ENCODE assay signal across 19 cellular contexts in the genomic region with DNA sequence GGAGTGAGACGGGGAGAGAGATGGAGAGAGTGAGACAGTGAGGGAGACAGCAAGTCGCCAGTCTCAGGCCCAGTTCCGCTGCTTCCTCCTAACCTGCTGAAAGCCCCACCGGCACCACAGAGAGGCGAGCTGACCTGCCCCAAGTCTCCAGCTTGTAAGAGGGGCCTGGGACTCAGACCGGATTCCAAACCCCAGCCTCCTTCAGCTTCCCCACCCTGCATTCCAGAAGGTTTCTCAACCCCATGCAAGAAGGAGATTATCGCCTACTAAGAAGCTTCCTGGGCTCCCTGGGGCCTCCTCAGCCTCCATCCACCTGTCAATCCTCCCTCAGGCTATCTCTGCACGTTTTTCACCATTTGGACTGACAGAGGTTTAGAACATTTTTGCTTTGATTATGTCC.
A peak's percentile ranks its signal among the peaks of the same experiment; 100 is the strongest.
DNase-seq lines count a peak whose midpoint lies in the region; ATAC-seq, FAIRE-seq and TF ChIP-seq lines count a peak whose summit lies in the region.
"Had no signal": no experiment of that assay in that cellular context is flagged by ENCODE, and none has a peak within 500 bp of the region (broad histone marks: within the 10 kb centered on the region; RNA-seq: fewer than 3 reads in every experiment).

No MANE protein-coding gene starts in this region.

- no peak overlapping the region for H3K18ac ChIP-seq in H1 (ENCODE audit: extremely low read depth, low read length)

- H3K9me3 ChIP-seq in H1 (ENCODE audit: insufficient read depth in 2 of 2, low read depth in 1 of 2, low read length in 1 of 2) = no peaks in the 10 kb centered on the region
- H3K9me3 ChIP-seq in aorta (ENCODE audit: control insufficient read depth, low read length) = peaks cover 1% of the 10 kb centered on the region
- H3K9me3 ChIP-seq: BLaER1 treated with 17β-estradiol and CSF1 and Interleukin-3, amounts not matched to agents 10 nM and 100 nM had no signal

- no peak overlapping the region for H3K9ac ChIP-seq in H1 (replicated peaks in 1 of 4; ENCODE audit: extremely low read depth in 1 of 4, low read depth in 3 of 4, low read length in 3 of 4)
- H3K9ac ChIP-seq: BLaER1 treated with 17β-estradiol and CSF1 and Interleukin-3, amounts not matched to agents 10 nM and 100 nM had no signal

- H3K27ac ChIP-seq in H1 (ENCODE audit: low read depth, low read length) (no peak overlapping the region), aorta (ENCODE audit: low read depth in 1 of 2, low read length in 2 of 2) (no peak overlapping the region)
- H3K27ac ChIP-seq: BLaER1 treated with 17β-estradiol and CSF1 and Interleukin-3, amounts not matched to agents 10 nM and 100 nM; PC-9; RWPE1 had no signal

- TF ChIP-seq POLR2A in H1 (IDR thresholded peaks at IDR 0.05; ENCODE audit: control extremely low read depth in 1 of 2, low read depth in 2 of 2, low read length in 2 of 2) = no peak

- H3K27me3 ChIP-seq in H1 (replicated peaks in 1 of 4; ENCODE audit: control insufficient read depth in 3 of 4, extremely low read depth in 1 of 4, insufficient read depth in 3 of 4, low read length in 3 of 4) (no peaks in the 10 kb centered on the region), aorta (ENCODE audit: control insufficient read depth in 1 of 2, insufficient read depth in 2 of 2, low read length in 1 of 2) (no peaks in the 10 kb centered on the region)

- H4K20me1 ChIP-seq in H1 (replicated peaks in 1 of 2; ENCODE audit: control insufficient read depth in 1 of 2, insufficient read depth in 2 of 2, low read length in 2 of 2) = no peaks in the 10 kb centered on the region
- H4K20me1 ChIP-seq: BLaER1 treated with 17β-estradiol and CSF1 and Interleukin-3, amounts not matched to agents 10 nM and 100 nM had no signal

- no peaks in the 10 kb centered on the region for H3K23me2 ChIP-seq in H1 (ENCODE audit: low read depth, low read length)

- no peak overlapping the region for H2BK12ac ChIP-seq in H1 (ENCODE audit: low read depth, low read length)

- POLR2A ChIA-PET in H1 (lab: Charles Lee; ENCODE audit: partially characterized antibody) = no interaction called here

- H3K4ac ChIP-seq in H1 (replicated peaks; ENCODE audit: insufficient read length, low read depth, low read length) = no peak overlapping the region

- no peak overlapping the region for H3K4me2 ChIP-seq in H1 (ENCODE audit: insufficient read depth in 1 of 2, low read depth in 2 of 2, low read length in 2 of 2)
- H3K4me2 ChIP-seq: BLaER1 treated with 17β-estradiol and CSF1 and Interleukin-3, amounts not matched to agents 10 nM and 100 nM; PC-9 had no signal

- no peak for TF ChIP-seq EP300 in H1 (IDR thresholded peaks at IDR 0.05; ENCODE audit: borderline replicate concordance in 1 of 2, low read depth in 2 of 2, low read length in 2 of 2)

- H3K27ac Mint-ChIP-seq in mesothelial cell of epicardium = peak overlapping the region; percentile 87
- H3K27ac Mint-ChIP-seq: CD8-positive, alpha-beta memory T cell had no signal

- WGBS in H1 (ENCODE audit: extremely low coverage in 1 of 2, insufficient coverage in 1 of 2, insufficient read length in 1 of 2, insufficient replicate concordance in 2 of 2, low coverage in 1 of 2, low lambda C conversion rate in 2 of 2, missing lambda C conversion rate in 1 of 2), 2 experiments = 90 to 100% methylated on average over 1 to 8 of the region's 8 CpGs
- 59 to 69% methylated on average over 8 of the region's 8 CpGs for WGBS in aorta, 2 donors

- H2AK5ac ChIP-seq in H1 (ENCODE audit: low read depth, low read length) = no peak overlapping the region

- no peak overlapping the region for H3K56ac ChIP-seq in H1 (replicated peaks; ENCODE audit: insufficient read length, low read depth, low read length)

- peak; percentile 15 for ATAC-seq in aorta (ENCODE audit: low FRiP score)
- ATAC-seq: HepG2 had no signal

- peaks cover 0 to 15% (median 8%) of the 10 kb centered on the region in 4 experiments; a peak in 4 of 7 replicates for H3K4me1 ChIP-seq in H1 (replicated peaks in 1 of 4; ENCODE audit: control insufficient read depth in 3 of 4, insufficient read depth in 4 of 4, low read length in 3 of 4)
- H3K4me1 ChIP-seq in aorta (ENCODE audit: control insufficient read depth in 1 of 2, insufficient read depth in 2 of 2, low read length in 2 of 2) = no peaks in the 10 kb centered on the region

- no peak for TF ChIP-seq CTCF in H1 (IDR thresholded peaks at IDR 0.05; ENCODE audit: control extremely low read depth in 1 of 3, insufficient read depth in 1 of 3, low read depth in 1 of 3, low read length in 3 of 3)
- no peak for TF ChIP-seq CTCF in mesothelial cell of epicardium (IDR thresholded peaks at IDR 0.05; ENCODE audit: unreplicated experiment)

- no peak overlapping the region for H3K23ac ChIP-seq in H1 (ENCODE audit: insufficient read length)

- no peaks in the 10 kb centered on the region for H3K27me3 Mint-ChIP-seq in mesothelial cell of epicardium (ENCODE audit: low read depth)

- no peaks in the 10 kb centered on the region for H3K9me3 Mint-ChIP-seq in mesothelial cell of epicardium
- H3K9me3 Mint-ChIP-seq: CD8-positive, alpha-beta memory T cell had no signal

- H2BK5ac ChIP-seq in H1 (ENCODE audit: low read depth, low read length) = 0 out of 2 replicates have a peak overlapping the region, but pooled peaks have one; percentile 3

- H3K14ac ChIP-seq in H1 (ENCODE audit: insufficient read length) = no peak overlapping the region

- DNase-seq in NCI-H524 (lab: John Stamatoyannopoulos, UW) (peak; percentile 75 to 86), H1 (ENCODE audit: low read depth in 1 of 2, low spot score in 2 of 2) (no peak), mesothelial cell of epicardium (ENCODE audit: low spot score in 2 of 2, unreplicated experiment in 2 of 2) (no peak), aorta (no peak), NCI-H526 treated with DMSO at 0.1 percent for 48 hours (lab: John Stamatoyannopoulos, UW) (no peak), pons (ENCODE audit: low spot score) (no peak)
- DNase-seq in stimulated activated CD4-positive, alpha-beta T cell treated with anti-CD3 and anti-CD28 coated beads, Interleukin-4, amount 100 ng/mL, for 24 hours = no peak
- DNase-seq: CD8-positive, alpha-beta memory T cell; DMS79; KBM-7; NCI-H1105; NCI-H2081; NCI-H446 treated with DMSO at 0.1 percent for 48 hours; NCI-H774; PC-9; SIG-M5 had no signal

- no peak overlapping the region for H3K4me3 Mint-ChIP-seq in mesothelial cell of epicardium
- H3K4me3 Mint-ChIP-seq: CD8-positive, alpha-beta memory T cell had no signal

- H3K4me1 Mint-ChIP-seq in mesothelial cell of epicardium = peaks cover 81% of the 10 kb centered on the region
- H3K4me1 Mint-ChIP-seq: CD8-positive, alpha-beta memory T cell had no signal

- H3K4me3 ChIP-seq in H1 (ENCODE audit: extremely low read depth in 1 of 4, insufficient read depth in 2 of 4, low read depth in 3 of 4, low read length in 4 of 4) (no peak overlapping the region), aorta (ENCODE audit: low read length in 2 of 2) (no peak overlapping the region)
- H3K4me3 ChIP-seq: BLaER1 treated with 17β-estradiol and CSF1 and Interleukin-3, amounts not matched to agents 10 nM and 100 nM; PC-9 had no signal

- no peak overlapping the region for H2BK15ac ChIP-seq in H1 (ENCODE audit: low read length)

- TF ChIP-seq RAD21 in H1 (IDR thresholded peaks at IDR 0.05 in 1 of 2, conservative IDR thresholded peaks at IDR 0.05 in 1 of 2; ENCODE audit: low read depth in 2 of 2, low read length in 2 of 2) = no peak

- CTCF ChIA-PET in H1 (lab: Charles Lee; ENCODE audit: partially characterized antibody) = interaction anchor here (0.6 to 2.0 kb wide), 6 partner anchors 21 to 1048 kb away, joined by 3 to 5 read pairs (median 3); no protein-coding TSS in a partner anchor

- no peaks in the 10 kb centered on the region for H3K79me1 ChIP-seq in H1 (ENCODE audit: low read depth, low read length)

- H3K36me3 ChIP-seq in H1 (ENCODE audit: control insufficient read depth in 2 of 4, insufficient read depth in 4 of 4, low read length in 3 of 4) (no peaks in the 10 kb centered on the region), aorta (ENCODE audit: control insufficient read depth in 1 of 2, insufficient read depth in 2 of 2, low read length in 1 of 2) (no peaks in the 10 kb centered on the region)
- H3K36me3 ChIP-seq: BLaER1 treated with 17β-estradiol and CSF1 and Interleukin-3, amounts not matched to agents 10 nM and 100 nM had no signal

- H2BK120ac ChIP-seq in H1 (replicated peaks; ENCODE audit: low read depth, low read length) = no peak overlapping the region

- intact Hi-C loops in aorta (cut with DNase I) = no loop called here

- H4K8ac ChIP-seq in H1 (ENCODE audit: extremely low read depth, insufficient read depth, low read length) = no peak overlapping the region

- FAIRE-seq in H1 (lab: Jason Lieb, UNC) = no peak
- FAIRE-seq: HepG2 had no signal

- H3K79me2 ChIP-seq in H1 (ENCODE audit: control insufficient read depth in 1 of 2, insufficient read depth in 2 of 2, low read length in 2 of 2) = no peaks in the 10 kb centered on the region

- H2AFZ ChIP-seq in H1 (ENCODE audit: low read length) = peak overlapping the region; percentile 57; the same call in 1 of the 2 replicates
- H2AFZ ChIP-seq: PC-9 had no signal

- H2BK20ac ChIP-seq in H1 (ENCODE audit: low read length) = no peak overlapping the region

- no peak overlapping the region for H4K91ac ChIP-seq in H1 (replicated peaks; ENCODE audit: insufficient read length, low read length)

- no peaks in the 10 kb centered on the region for H3K36me3 Mint-ChIP-seq in mesothelial cell of epicardium
- H3K36me3 Mint-ChIP-seq: CD8-positive, alpha-beta memory T cell had no signal

- H4K5ac ChIP-seq in H1 (ENCODE audit: insufficient read length, low read depth, low read length) = peak overlapping the region; percentile 2

TF ChIP-seq in H1, 55 proteins besides CTCF, POLR2A, EP300 and RAD21 (continues in another document):
- no peak for TF ChIP-seq NRF1 (IDR thresholded peaks at IDR 0.05; ENCODE audit: low read depth, low read length)
- no peak for TF ChIP-seq CBX8 (IDR thresholded peaks at IDR 0.05; ENCODE audit: borderline replicate concordance, low read depth, low read length)
- no peak for TF ChIP-seq RBBP5 (IDR thresholded peaks at IDR 0.05; ENCODE audit: borderline replicate concordance, low read depth, low read length)
- no peak for TF ChIP-seq GABPA (IDR thresholded peaks at IDR 0.05; ENCODE audit: borderline replicate concordance, insufficient read depth, low read length)
- no peak for TF ChIP-seq MAFK (IDR thresholded peaks at IDR 0.05; ENCODE audit: low read depth, low read length)
- TF ChIP-seq, protein P1, sequence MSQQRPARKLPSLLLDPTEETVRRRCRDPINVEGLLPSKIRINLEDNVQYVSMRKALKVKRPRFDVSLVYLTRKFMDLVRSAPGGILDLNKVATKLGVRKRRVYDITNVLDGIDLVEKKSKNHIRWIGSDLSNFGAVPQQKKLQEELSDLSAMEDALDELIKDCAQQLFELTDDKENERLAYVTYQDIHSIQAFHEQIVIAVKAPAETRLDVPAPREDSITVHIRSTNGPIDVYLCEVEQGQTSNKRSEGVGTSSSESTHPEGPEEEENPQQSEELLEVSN (IDR thresholded peaks at IDR 0.05) = no peak
- no peak for TF ChIP-seq JUND (IDR thresholded peaks at IDR 0.05; ENCODE audit: low read length)
- TF ChIP-seq TBP (IDR thresholded peaks at IDR 0.05; ENCODE audit: low read depth, low read length) = no peak
- no peak for TF ChIP-seq GTF2F1 (IDR thresholded peaks at IDR 0.05; ENCODE audit: borderline replicate concordance, low read depth, low read length)
- no peak for TF ChIP-seq EGR1 (IDR thresholded peaks at IDR 0.05; ENCODE audit: borderline replicate concordance, low read depth, low read length)

Comparison
In these comparisons a context has a peak if more than half of its experiments do, and no peak if none do; other contexts are left out.
1. DNase-seq: peak in NCI-H524 (2 of 2); none in H1 (0 of 2), mesothelial cell of epicardium (0 of 2), aorta (0 of 2), NCI-H526 treated with DMSO at 0.1 percent for 48 hours (single experiment), pons (single experiment) and stimulated activated CD4-positive, alpha-beta T cell treated with anti-CD3 and anti-CD28 coated beads, Interleukin-4, amount 100 ng/mL, for 24 hours (single experiment).